In genomic region chr1:205226868-205227583, GRCh38 we compare ENCODE assay signal across 9 cellular contexts. TPM values are rescaled to one million over a fixed set of nuclear protein-coding genes. Genes with fewer than 3 reads are reported as not detected.
DNase-seq lines count a peak whose midpoint lies in the region; ATAC-seq, FAIRE-seq and TF ChIP-seq lines count a peak whose summit lies in the region.
"Had no signal": no experiment of that assay in that cellular context is flagged by ENCODE, and none has a peak within 500 bp of the region (broad histone marks: within the 10 kb centered on the region; RNA-seq: fewer than 3 reads in every experiment).

No MANE protein-coding gene starts in this region.

- H3K4me1 Mint-ChIP-seq in activated CD4-positive, alpha-beta T cell treated with anti-CD3 and anti-CD28 coated beads, Interleukin-2, amount 10 ng/mL, durations not matched to agents 7 days and 5 days, result peaks cover 38% of the 10 kb centered on the region
- H3K4me1 Mint-ChIP-seq in endothelial cell (ENCODE audit: unreplicated experiment) (peaks cover 27% of the 10 kb centered on the region), nephron (peaks cover 51% of the 10 kb centered on the region)

- FAIRE-seq in frontal cortex (lab: Jason Lieb, UNC), result no peak
- FAIRE-seq: endometrium had no signal

- peak overlapping the region; percentile 86 for H3K27ac ChIP-seq in RWPE1

- POLR2A ChIA-PET in activated CD4-positive, alpha-beta T cell treated with anti-CD3 and anti-CD28 coated beads, Interleukin-2, amount 10 ng/mL, durations not matched to agents 7 days and 5 days (lab: Charles Lee), result no interaction called here
- POLR2A ChIA-PET in RWPE1 (lab: Yijun Ruan, JAX; ENCODE audit: low non-redundant PET), result no interaction called here

- peaks cover 47% of the 10 kb centered on the region for H3K27me3 Mint-ChIP-seq in activated CD4-positive, alpha-beta T cell treated with anti-CD3 and anti-CD28 coated beads, Interleukin-2, amount 10 ng/mL, durations not matched to agents 7 days and 5 days
- H3K27me3 Mint-ChIP-seq in endothelial cell (ENCODE audit: unreplicated experiment) (peaks cover 10% of the 10 kb centered on the region), nephron (ENCODE audit: low read depth) (peaks cover 9% of the 10 kb centered on the region)

- TF ChIP-seq CTCF in RWPE1 (conservative IDR thresholded peaks at IDR 0.05; ENCODE audit: low read depth) (no peak), endothelial cell (IDR thresholded peaks at IDR 0.05; ENCODE audit: unreplicated experiment) (no peak), nephron (IDR thresholded peaks at IDR 0.05; ENCODE audit: unreplicated experiment in 3 of 3) (peak in 2 of 3 experiments; percentile 6 to 12)

- DNase-seq in activated CD4-positive, alpha-beta T cell treated with anti-CD3 and anti-CD28 coated beads, Interleukin-2, amount 10 ng/mL, durations not matched to agents 7 days and 5 days, result no peak
- DNase-seq in activated CD4-positive, alpha-beta T cell treated with anti-CD3 and anti-CD28 coated beads, Interleukin-2, amount 50 U/mL, for 48 hours, result no peak
- DNase-seq in RWPE1 (ENCODE audit: low spot score) (peak; percentile 76), endothelial cell (ENCODE audit: low spot score) (no peak), frontal cortex (ENCODE audit: low spot score in 2 of 2) (no peak)

- peak overlapping the region; percentile 72 for H3K4me3 Mint-ChIP-seq in activated CD4-positive, alpha-beta T cell treated with anti-CD3 and anti-CD28 coated beads, Interleukin-2, amount 10 ng/mL, durations not matched to agents 7 days and 5 days
- H3K4me3 Mint-ChIP-seq in endothelial cell (ENCODE audit: unreplicated experiment) (peak overlapping the region; percentile 82), nephron (peak overlapping the region; percentile 82 to 87 (median 85))

- ATAC-seq in GM19395 (IDR thresholded peaks at IDR 0.05; ENCODE audit: unreplicated experiment), result no peak
- no peak for ATAC-seq in HG03439 (IDR thresholded peaks at IDR 0.05; ENCODE audit: unreplicated experiment)

- no peaks in the 10 kb centered on the region for H3K9me3 Mint-ChIP-seq in activated CD4-positive, alpha-beta T cell treated with anti-CD3 and anti-CD28 coated beads, Interleukin-2, amount 10 ng/mL, durations not matched to agents 7 days and 5 days
- H3K9me3 Mint-ChIP-seq in endothelial cell (ENCODE audit: unreplicated experiment) (no peaks in the 10 kb centered on the region), nephron (no peaks in the 10 kb centered on the region)

- CTCF ChIA-PET in activated CD4-positive, alpha-beta T cell treated with anti-CD3 and anti-CD28 coated beads, Interleukin-2, amount 10 ng/mL, durations not matched to agents 7 days and 5 days (lab: Charles Lee), result interaction anchor here (2.1 to 6.2 kb wide), 3 partner anchors 11 to 31 kb away, joined by 8 to 103 read pairs (median 22); no protein-coding TSS in a partner anchor
- CTCF ChIA-PET in RWPE1 (lab: Yijun Ruan, JAX), result interaction anchor here (0.8 to 7.5 kb wide), 3 partner anchors 16 to 30 kb away, joined by 3 to 166 read pairs (median 3); no protein-coding TSS in a partner anchor

- no peak overlapping the region for H3K27ac Mint-ChIP-seq in activated CD4-positive, alpha-beta T cell treated with anti-CD3 and anti-CD28 coated beads, Interleukin-2, amount 10 ng/mL, durations not matched to agents 7 days and 5 days
- H3K27ac Mint-ChIP-seq in endothelial cell (ENCODE audit: unreplicated experiment) (no peak overlapping the region), nephron (peak overlapping the region; percentile 38 to 89 (median 44))

- H3K36me3 Mint-ChIP-seq in activated CD4-positive, alpha-beta T cell treated with anti-CD3 and anti-CD28 coated beads, Interleukin-2, amount 10 ng/mL, durations not matched to agents 7 days and 5 days (ENCODE audit: low read depth), result no peaks in the 10 kb centered on the region
- H3K36me3 Mint-ChIP-seq in endothelial cell (ENCODE audit: low read depth, unreplicated experiment), result peaks cover 3% of the 10 kb centered on the region
- H3K36me3 Mint-ChIP-seq in nephron (ENCODE audit: low read depth), result no peaks in the 10 kb centered on the region

RNA-seq across cellular contexts. Expression of gene TMCC2, which starts 0.7 kb away (rescaled TPM):
- total RNA-seq in activated CD4-positive, alpha-beta T cell treated with anti-CD3 and anti-CD28 coated beads, Interleukin-2, amount 10 ng/mL, durations not matched to agents 7 days and 5 days, result under 1 TPM; 0.52 to 0.64 TPM
- total RNA-seq in endothelial cell (ENCODE audit: unreplicated experiment) (5.6 TPM), frontal cortex (33.0 TPM)

RNA-seq across cellular contexts. Expression of gene DSTYK, which starts 15.5 kb away (rescaled TPM):
- total RNA-seq in activated CD4-positive, alpha-beta T cell treated with anti-CD3 and anti-CD28 coated beads, Interleukin-2, amount 10 ng/mL, durations not matched to agents 7 days and 5 days, result 1 to 10 TPM; 8.8 to 8.9 TPM
- total RNA-seq in endothelial cell (ENCODE audit: unreplicated experiment) (12.2 TPM), frontal cortex (18.3 TPM)

Comparison
In these comparisons a context has a peak if more than half of its experiments do, and no peak if none do; other contexts are left out.
1. H3K27ac Mint-ChIP-seq: peak in nephron (3 of 3); none in activated CD4-positive, alpha-beta T cell treated with anti-CD3 and anti-CD28 coated beads, Interleukin-2, amount 10 ng/mL, durations not matched to agents 7 days and 5 days (single experiment) and endothelial cell (single experiment).
2. CTCF ChIP-seq: peak in nephron (2 of 3); none in RWPE1 (single experiment) and endothelial cell (single experiment).
3. Peak in every context shown above with its lines, with median percentiles within 50 percentile points of each other: H3K4me3 Mint-ChIP-seq.